ENCODE assay signal across 12 cellular contexts in genomic region chr7:38411404-38411803, GRCh38.
A peak's percentile ranks its signal among the peaks of the same experiment; 100 is the strongest.
DNase-seq lines count a peak whose midpoint lies in the region; ATAC-seq and TF ChIP-seq lines count a peak whose summit lies in the region.
"Had no signal": no experiment of that assay in that cellular context is flagged by ENCODE, and none has a peak within 500 bp of the region (broad histone marks: within the 10 kb centered on the region; RNA-seq: fewer than 3 reads in every experiment).

No MANE protein-coding gene starts in this region.

- H2AFZ ChIP-seq in Loucy (ENCODE audit: low read length), result peak overlapping the region; percentile 51; the same call in 1 of the 2 replicates

- no peaks in the 10 kb centered on the region for H3K36me3 ChIP-seq in Loucy (ENCODE audit: insufficient read depth, low read length)
- H3K36me3 ChIP-seq in stomach, result no peaks in the 10 kb centered on the region
- H3K36me3 ChIP-seq: BLaER1, esophagus squamous epithelium had no signal

- CTCF ChIA-PET in activated naive CD4-positive, alpha-beta T cell treated with anti-CD3 and anti-CD28 coated beads, Interleukin-2, amount 10 ng/mL, durations not matched to agents 7 days and 5 days (lab: Charles Lee), result interaction anchor here (2.5 kb wide), 1 partner anchor 12 kb away, joined by 6 read pairs; no protein-coding TSS in a partner anchor

- H3K27ac ChIP-seq in stomach, result no peak overlapping the region
- H3K27ac ChIP-seq: BLaER1, esophagus squamous epithelium had no signal

- no peak overlapping the region for H3K9ac ChIP-seq in Loucy (ENCODE audit: low read depth, low read length, poor library complexity, severe bottlenecking)
- H3K9ac ChIP-seq: BLaER1 had no signal

- H3K36me3 Mint-ChIP-seq in activated naive CD4-positive, alpha-beta T cell treated with anti-CD3 and anti-CD28 coated beads, Interleukin-2, amount 10 ng/mL, durations not matched to agents 7 days and 5 days, result no peaks in the 10 kb centered on the region

- H3K4me3 Mint-ChIP-seq in activated naive CD4-positive, alpha-beta T cell treated with anti-CD3 and anti-CD28 coated beads, Interleukin-2, amount 10 ng/mL, durations not matched to agents 7 days and 5 days, result no peak overlapping the region
- H3K4me3 Mint-ChIP-seq: activated T-cell treated with anti-CD3 and anti-CD28 coated beads, Interleukin-2, amount 50 U/mL, for 24 hours; nephron had no signal

- no peak overlapping the region for H3K27ac Mint-ChIP-seq in activated naive CD4-positive, alpha-beta T cell treated with anti-CD3 and anti-CD28 coated beads, Interleukin-2, amount 10 ng/mL, durations not matched to agents 7 days and 5 days
- H3K27ac Mint-ChIP-seq: activated T-cell treated with anti-CD3 and anti-CD28 coated beads, Interleukin-2, amount 50 U/mL, for 24 hours; nephron had no signal

- TF ChIP-seq CTCF in Loucy (conservative IDR thresholded peaks at IDR 0.05; ENCODE audit: low read length), result peak; percentile 58
- TF ChIP-seq CTCF in stomach (IDR thresholded peaks at IDR 0.05), result no peak

- DNase-seq in NCI-H748 (lab: John Stamatoyannopoulos, UW; ENCODE audit: unreplicated experiment) (peak; percentile 9), NCI-H748 treated with DMSO at 0.1 percent for 48 hours (lab: John Stamatoyannopoulos, UW) (no peak), cerebellar cortex (ENCODE audit: low spot score) (peak; percentile 7), renal cortical epithelial cell (ENCODE audit: low read depth) (peak; percentile 12), stomach (no peak)
- no peak for DNase-seq in activated naive CD4-positive, alpha-beta T cell treated with anti-CD3 and anti-CD28 coated beads, Interleukin-2, amount 10 ng/mL, durations not matched to agents 7 days and 5 days
- DNase-seq: activated T-cell treated with anti-CD3 and anti-CD28 coated beads, Interleukin-2, amount 50 U/mL, for 24 hours; esophagus squamous epithelium had no signal

- peaks cover 9% of the 10 kb centered on the region for H3K4me1 ChIP-seq in Loucy (ENCODE audit: insufficient read depth, low read length, poor library complexity, severe bottlenecking)
- no peaks in the 10 kb centered on the region for H3K4me1 ChIP-seq in stomach
- H3K4me1 ChIP-seq: BLaER1, esophagus squamous epithelium had no signal

- H3K4me2 ChIP-seq in Loucy (ENCODE audit: low read depth, low read length, poor library complexity, severe bottlenecking), result no peak overlapping the region
- H3K4me2 ChIP-seq: BLaER1 had no signal

- TF ChIP-seq EP300 in stomach (IDR thresholded peaks at IDR 0.05), result no peak

- no peaks in the 10 kb centered on the region for H3K27me3 ChIP-seq in Loucy (ENCODE audit: insufficient read depth, low read length, poor library complexity, severe bottlenecking)
- H3K27me3 ChIP-seq in stomach, result no peaks in the 10 kb centered on the region
- H3K27me3 ChIP-seq: BLaER1, esophagus squamous epithelium had no signal

- H3K9me2 ChIP-seq in Loucy (replicated peaks; ENCODE audit: low read depth, low read length), result no peaks in the 10 kb centered on the region

- no peaks in the 10 kb centered on the region for H3F3A ChIP-seq in Loucy (ENCODE audit: low read depth)

- no peaks in the 10 kb centered on the region for H3K9me3 Mint-ChIP-seq in activated naive CD4-positive, alpha-beta T cell treated with anti-CD3 and anti-CD28 coated beads, Interleukin-2, amount 10 ng/mL, durations not matched to agents 7 days and 5 days
- H3K9me3 Mint-ChIP-seq: activated T-cell treated with anti-CD3 and anti-CD28 coated beads, Interleukin-2, amount 50 U/mL, for 24 hours had no signal

- WGBS in stomach, 5 donors, result 50 to 80% (median 70%) methylated on average over 1 of the region's 1 CpG

- peaks cover 20% of the 10 kb centered on the region for H3K4me1 Mint-ChIP-seq in activated naive CD4-positive, alpha-beta T cell treated with anti-CD3 and anti-CD28 coated beads, Interleukin-2, amount 10 ng/mL, durations not matched to agents 7 days and 5 days
- H3K4me1 Mint-ChIP-seq: nephron had no signal

- TF ChIP-seq POLR2A in stomach (IDR thresholded peaks at IDR 0.05), result no peak

- H4K20me1 ChIP-seq in Loucy (ENCODE audit: insufficient read depth, low read length, poor library complexity, severe bottlenecking), result no peaks in the 10 kb centered on the region
- H4K20me1 ChIP-seq: BLaER1 had no signal

- no peaks in the 10 kb centered on the region for H3K9me3 ChIP-seq in Loucy (ENCODE audit: insufficient read depth, low read depth, low read length)
- no peaks in the 10 kb centered on the region for H3K9me3 ChIP-seq in stomach
- H3K9me3 ChIP-seq: BLaER1, esophagus squamous epithelium had no signal

- peaks cover 4% of the 10 kb centered on the region for H3K27me3 Mint-ChIP-seq in activated naive CD4-positive, alpha-beta T cell treated with anti-CD3 and anti-CD28 coated beads, Interleukin-2, amount 10 ng/mL, durations not matched to agents 7 days and 5 days

- H3K4me3 ChIP-seq in Loucy (ENCODE audit: low read length, poor library complexity, severe bottlenecking) (no peak overlapping the region), stomach (no peak overlapping the region)
- H3K4me3 ChIP-seq: BLaER1, esophagus squamous epithelium had no signal

- no peaks in the 10 kb centered on the region for H3K79me2 ChIP-seq in Loucy (ENCODE audit: insufficient read depth, low read length)

- ATAC-seq in HG03135 (IDR thresholded peaks at IDR 0.05; ENCODE audit: unreplicated experiment), result no peak

- intact Hi-C loops in stomach (cut with DNase I; ENCODE audit: low total_unique reads), result no loop called here

Comparison
In these comparisons a context has a peak if more than half of its experiments do, and no peak if none do; other contexts are left out.
1. DNase-seq: peak in NCI-H748 (single experiment), cerebellar cortex (single experiment) and renal cortical epithelial cell (single experiment); none in NCI-H748 treated with DMSO at 0.1 percent for 48 hours (single experiment), activated naive CD4-positive, alpha-beta T cell treated with anti-CD3 and anti-CD28 coated beads, Interleukin-2, amount 10 ng/mL, durations not matched to agents 7 days and 5 days (single experiment) and stomach (single experiment).